ENCODE assay signal across 1 cellular context in genomic region chr19:2232286-2233151, GRCh38.
TF ChIP-seq lines count a peak whose summit lies in the region.

No MANE protein-coding gene starts in this region.

TF ChIP-seq in GM23338, 12 proteins besides CTCF, POLR2A, EP300 and RAD21:
- TF ChIP-seq, protein P1, sequence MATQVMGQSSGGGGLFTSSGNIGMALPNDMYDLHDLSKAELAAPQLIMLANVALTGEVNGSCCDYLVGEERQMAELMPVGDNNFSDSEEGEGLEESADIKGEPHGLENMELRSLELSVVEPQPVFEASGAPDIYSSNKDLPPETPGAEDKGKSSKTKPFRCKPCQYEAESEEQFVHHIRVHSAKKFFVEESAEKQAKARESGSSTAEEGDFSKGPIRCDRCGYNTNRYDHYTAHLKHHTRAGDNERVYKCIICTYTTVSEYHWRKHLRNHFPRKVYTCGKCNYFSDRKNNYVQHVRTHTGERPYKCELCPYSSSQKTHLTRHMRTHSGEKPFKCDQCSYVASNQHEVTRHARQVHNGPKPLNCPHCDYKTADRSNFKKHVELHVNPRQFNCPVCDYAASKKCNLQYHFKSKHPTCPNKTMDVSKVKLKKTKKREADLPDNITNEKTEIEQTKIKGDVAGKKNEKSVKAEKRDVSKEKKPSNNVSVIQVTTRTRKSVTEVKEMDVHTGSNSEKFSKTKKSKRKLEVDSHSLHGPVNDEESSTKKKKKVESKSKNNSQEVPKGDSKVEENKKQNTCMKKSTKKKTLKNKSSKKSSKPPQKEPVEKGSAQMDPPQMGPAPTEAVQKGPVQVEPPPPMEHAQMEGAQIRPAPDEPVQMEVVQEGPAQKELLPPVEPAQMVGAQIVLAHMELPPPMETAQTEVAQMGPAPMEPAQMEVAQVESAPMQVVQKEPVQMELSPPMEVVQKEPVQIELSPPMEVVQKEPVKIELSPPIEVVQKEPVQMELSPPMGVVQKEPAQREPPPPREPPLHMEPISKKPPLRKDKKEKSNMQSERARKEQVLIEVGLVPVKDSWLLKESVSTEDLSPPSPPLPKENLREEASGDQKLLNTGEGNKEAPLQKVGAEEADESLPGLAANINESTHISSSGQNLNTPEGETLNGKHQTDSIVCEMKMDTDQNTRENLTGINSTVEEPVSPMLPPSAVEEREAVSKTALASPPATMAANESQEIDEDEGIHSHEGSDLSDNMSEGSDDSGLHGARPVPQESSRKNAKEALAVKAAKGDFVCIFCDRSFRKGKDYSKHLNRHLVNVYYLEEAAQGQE (IDR thresholded peaks at IDR 0.05; ENCODE audit: unreplicated experiment) = no peak
- TF ChIP-seq EZH2 (IDR thresholded peaks at IDR 0.05; ENCODE audit: low read depth, unreplicated experiment) (no peak), CREB1 (CRISPR knock-in tag; IDR thresholded peaks at IDR 0.05; ENCODE audit: low read depth) (no peak), ETS1 (IDR thresholded peaks at IDR 0.05) (no peak), ZNF331 (CRISPR knock-in tag; IDR thresholded peaks at IDR 0.05; ENCODE audit: low read depth) (no peak), ZNF114 (CRISPR knock-in tag; IDR thresholded peaks at IDR 0.05) (no peak), JUNB (IDR thresholded peaks at IDR 0.05; ENCODE audit: unreplicated experiment) (no peak), EZH2phosphoT487 (IDR thresholded peaks at IDR 0.05; ENCODE audit: unreplicated experiment) (no peak), STAT1 (IDR thresholded peaks at IDR 0.05; ENCODE audit: unreplicated experiment) (no peak)
